In the genomic region with DNA sequence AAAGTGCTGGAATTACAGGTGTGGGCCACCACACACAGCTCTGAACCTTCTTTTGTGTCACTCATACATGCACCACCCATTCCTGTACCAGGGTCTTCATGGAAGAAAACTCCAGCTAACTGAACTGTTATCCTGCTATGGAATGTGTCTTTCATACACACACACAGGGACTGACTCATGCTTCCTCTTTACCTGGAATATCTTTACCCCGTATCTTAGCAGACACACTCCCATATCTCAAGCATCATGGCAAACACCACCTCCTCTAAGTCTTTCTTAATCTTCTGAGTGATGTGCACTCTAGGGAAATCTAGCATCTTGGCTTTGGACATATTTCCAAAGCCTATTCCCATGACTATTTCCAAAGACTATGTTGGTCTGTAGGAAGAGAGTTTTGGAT, we compare ENCODE assay signal across 30 cellular contexts. TPM values are rescaled to one million over a fixed set of nuclear protein-coding genes. Genes with fewer than 3 reads are reported as not detected.
"Had no signal": no experiment of that assay in that cellular context is flagged by ENCODE, and none has a peak within 500 bp of the region (broad histone marks: within the 10 kb centered on the region; RNA-seq: fewer than 3 reads in every experiment).

No MANE protein-coding gene starts in this region.

- H3K27ac ChIP-seq: brain microvascular endothelial cell, epithelial cell of prostate, esophagus squamous epithelium, gastrocnemius medialis, heart left ventricle had no signal

- H3K4me3 Mint-ChIP-seq: activated CD4-positive, alpha-beta T cell treated with anti-CD3 and anti-CD28 coated beads, Interleukin-2, amount 10 ng/mL, durations not matched to agents 7 days and 5 days; activated CD8-positive, alpha-beta T cell treated with anti-CD3 and anti-CD28 coated beads for 36 hours; activated naive CD8-positive, alpha-beta T cell; activated T-cell treated with anti-CD3 and anti-CD28 coated beads, Interleukin-2, amount 50 U/mL, for 4 hours; activated T-helper 17 cell treated with anti-CD3 and anti-CD28 coated beads, Interleukin-2, amount 50 U/mL, for 72 hours; effector memory CD8-positive, alpha-beta T cell had no signal

- DNase-seq: activated CD4-positive, alpha-beta T cell treated with anti-CD3 and anti-CD28 coated beads for 4 hours; activated CD4-positive, alpha-beta T cell treated with anti-CD3 and anti-CD28 coated beads, Interleukin-2, amount 10 ng/mL, durations not matched to agents 7 days and 5 days; activated CD4-positive, alpha-beta T cell treated with anti-CD3 and anti-CD28 coated beads, Interleukin-2, amount 50 U/mL, for 4 hours; activated CD4-positive, CD25-positive, alpha-beta regulatory T cell; activated CD4-positive, CD25-positive, alpha-beta regulatory T cell treated with anti-CD3 and anti-CD28 coated beads, Interleukin-2, amount 50 U/mL, for 72 hours; activated CD8-positive, alpha-beta memory T cell treated with anti-CD3 and anti-CD28 coated beads for 24 hours; activated CD8-positive, alpha-beta T cell treated with anti-CD3 and anti-CD28 coated beads for 36 hours; activated effector memory CD4-positive, alpha-beta T cell treated with Interleukin-2 at 50 U/mL for 16 hours; activated gamma-delta T cell treated with Interleukin-2 at 50 U/mL for 16 hours; activated naive CD4-positive, alpha-beta T cell treated with anti-CD3 and anti-CD28 coated beads, Interleukin-2, amount 50 U/mL, for 16 hours; activated naive CD4-positive, alpha-beta T cell treated with Interleukin-2 at 50 U/mL for 16 hours; activated T-cell treated with anti-CD3 and anti-CD28 coated beads, Interleukin-2, amount 50 U/mL, for 4 hours; amniotic stem cell; anterior cingulate cortex; brain microvascular endothelial cell; cortex of kidney; dermis blood vessel endothelial cell; effector CD4-positive, alpha-beta T cell; effector memory CD8-positive, alpha-beta T cell; esophagus squamous epithelium; foreskin fibroblast; gastrocnemius medialis; glutamatergic neuron; heart left ventricle; T-helper 2 cell had no signal

- H3K9me3 Mint-ChIP-seq: activated CD4-positive, alpha-beta T cell treated with anti-CD3 and anti-CD28 coated beads, Interleukin-2, amount 10 ng/mL, durations not matched to agents 7 days and 5 days; activated CD8-positive, alpha-beta T cell treated with anti-CD3 and anti-CD28 coated beads for 36 hours; activated T-cell treated with anti-CD3 and anti-CD28 coated beads, Interleukin-2, amount 50 U/mL, for 4 hours; activated T-helper 17 cell treated with anti-CD3 and anti-CD28 coated beads, Interleukin-2, amount 50 U/mL, for 72 hours; effector memory CD8-positive, alpha-beta T cell had no signal

- H3K4me3 ChIP-seq: esophagus squamous epithelium, gastrocnemius medialis, heart left ventricle had no signal

- H3K27me3 ChIP-seq: brain microvascular endothelial cell, gastrocnemius medialis had no signal

- H3K9me3 ChIP-seq: esophagus squamous epithelium, gastrocnemius medialis had no signal

- H3K36me3 ChIP-seq: brain microvascular endothelial cell, esophagus squamous epithelium, gastrocnemius medialis, heart left ventricle had no signal

- H3K4me1 ChIP-seq: esophagus squamous epithelium, gastrocnemius medialis had no signal

- H3K36me3 Mint-ChIP-seq: activated naive CD8-positive, alpha-beta T cell had no signal

- H3K27me3 Mint-ChIP-seq: activated naive CD8-positive, alpha-beta T cell had no signal

- H3K27ac Mint-ChIP-seq: activated CD4-positive, alpha-beta T cell treated with anti-CD3 and anti-CD28 coated beads, Interleukin-2, amount 10 ng/mL, durations not matched to agents 7 days and 5 days; activated CD8-positive, alpha-beta T cell treated with anti-CD3 and anti-CD28 coated beads for 36 hours; activated naive CD8-positive, alpha-beta T cell; activated T-helper 17 cell treated with anti-CD3 and anti-CD28 coated beads, Interleukin-2, amount 50 U/mL, for 72 hours; effector memory CD8-positive, alpha-beta T cell had no signal

RNA-seq across cellular contexts. Expression of a gene that starts 35.0 kb away (rescaled TPM):
- total RNA-seq: chondrocyte, fibroblast of lung had no signal
- polyA plus RNA-seq: fibroblast of lung had no signal
